Comparison of ENCODE assay signal across 1 cellular context in genomic region chr2:218722419-218722818, GRCh38.
TF ChIP-seq lines count a peak whose summit lies in the region.

No MANE protein-coding gene starts in this region.

TF ChIP-seq in endothelial cell of umbilical vein, 7 proteins besides CTCF, POLR2A, EP300 and RAD21:
- TF ChIP-seq GATA2 (IDR thresholded peaks at IDR 0.05; ENCODE audit: insufficient read depth, insufficient read length, low read depth, low read length) (peak; percentile 23), JUN (IDR thresholded peaks at IDR 0.05; ENCODE audit: borderline replicate concordance, insufficient read depth, insufficient read length, low read depth) (no peak)
